Comparison of ENCODE assay signal across 8 cellular contexts in the genomic region with DNA sequence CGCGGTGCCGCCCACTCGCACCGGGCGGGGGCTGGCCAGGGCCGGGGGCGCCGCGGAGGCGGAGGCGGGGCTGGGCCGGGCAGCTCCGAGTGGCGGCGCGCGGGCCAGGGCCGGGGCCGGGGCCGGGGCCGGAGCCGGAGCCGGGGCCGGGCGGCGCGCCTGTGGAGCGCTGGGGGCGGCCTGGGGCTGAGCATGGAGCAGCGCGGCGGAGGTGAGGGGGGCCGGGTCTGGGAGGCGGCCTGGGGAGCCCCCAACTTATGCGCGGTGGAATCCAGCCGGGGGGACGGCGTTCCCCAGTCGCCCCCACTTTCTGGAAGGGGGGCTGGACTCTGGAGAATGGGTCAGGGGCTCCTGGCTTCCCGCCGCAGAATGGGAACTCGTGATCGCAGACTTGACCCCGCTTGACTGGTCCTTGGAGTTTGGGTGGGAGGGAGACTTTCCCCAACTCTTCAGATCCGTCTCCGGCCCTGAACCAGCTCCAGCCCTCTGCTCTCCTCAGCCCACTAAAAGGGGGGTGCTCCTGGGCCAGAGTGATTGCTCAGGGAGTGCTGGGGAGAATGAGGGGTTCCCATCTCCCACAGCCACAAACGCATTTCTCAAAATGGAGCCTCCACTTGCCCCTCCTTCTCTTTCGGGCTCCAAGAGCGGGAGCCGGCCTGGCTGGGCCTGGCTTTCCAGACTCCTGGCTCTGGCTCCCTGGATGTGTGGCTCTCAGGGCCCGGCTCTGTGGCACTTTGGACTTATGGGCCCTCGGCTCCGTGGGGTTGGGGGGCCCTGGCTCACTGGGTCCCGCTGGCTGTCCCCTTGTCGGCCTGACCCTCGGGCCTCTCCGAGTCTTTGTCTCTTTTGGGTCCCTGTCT. TPM values are rescaled to one million over a fixed set of nuclear protein-coding genes. Genes with fewer than 3 reads are reported as not detected.
DNase-seq lines count a peak whose midpoint lies in the region; ATAC-seq and TF ChIP-seq lines count a peak whose summit lies in the region.

A gene with protein sequence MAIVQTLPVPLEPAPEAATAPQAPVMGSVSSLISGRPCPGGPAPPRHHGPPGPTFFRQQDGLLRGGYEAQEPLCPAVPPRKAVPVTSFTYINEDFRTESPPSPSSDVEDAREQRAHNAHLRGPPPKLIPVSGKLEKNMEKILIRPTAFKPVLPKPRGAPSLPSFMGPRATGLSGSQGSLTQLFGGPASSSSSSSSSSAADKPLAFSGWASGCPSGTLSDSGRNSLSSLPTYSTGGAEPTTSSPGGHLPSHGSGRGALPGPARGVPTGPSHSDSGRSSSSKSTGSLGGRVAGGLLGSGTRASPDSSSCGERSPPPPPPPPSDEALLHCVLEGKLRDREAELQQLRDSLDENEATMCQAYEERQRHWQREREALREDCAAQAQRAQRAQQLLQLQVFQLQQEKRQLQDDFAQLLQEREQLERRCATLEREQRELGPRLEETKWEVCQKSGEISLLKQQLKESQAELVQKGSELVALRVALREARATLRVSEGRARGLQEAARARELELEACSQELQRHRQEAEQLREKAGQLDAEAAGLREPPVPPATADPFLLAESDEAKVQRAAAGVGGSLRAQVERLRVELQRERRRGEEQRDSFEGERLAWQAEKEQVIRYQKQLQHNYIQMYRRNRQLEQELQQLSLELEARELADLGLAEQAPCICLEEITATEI (plus strand): TSS at position 67 of the 860 bp plus-strand sequence. CDS start 2,731 bp downstream, outside the sequence.

- H3K4me2 ChIP-seq in Karpas-422 (ENCODE audit: low read depth, low read length, poor library complexity, severe bottlenecking) (peak within 1 kb of the TSS; percentile 89), smooth muscle cell (peak within 1 kb of the TSS; percentile 93)

- H2AFZ ChIP-seq in Karpas-422 (ENCODE audit: low read length) (peak within 1 kb of the TSS; percentile 12; the same call in 1 of the 2 replicates), smooth muscle cell (ENCODE audit: low read depth) (peak within 1 kb of the TSS; percentile 71)

- H3K27me3 ChIP-seq in Karpas-422 (ENCODE audit: low read length): no peaks in the 10 kb centered on the region
- H3K27me3 ChIP-seq in smooth muscle cell (ENCODE audit: low read depth): no peaks in the 10 kb centered on the region

- H3F3A ChIP-seq in smooth muscle cell (ENCODE audit: low read depth): peaks cover 18% of the 10 kb centered on the region

- H3K4me1 ChIP-seq in Karpas-422 (ENCODE audit: low read length) (peaks cover 21% of the 10 kb centered on the region), smooth muscle cell (ENCODE audit: low read depth) (peaks cover 27% of the 10 kb centered on the region)

- in situ Hi-C loops in T47D (cut with HindIII; ENCODE audit: low pct_unique_long_range_greater_than_20kb, low sequenced_read_pairs): no loop called here

- peaks cover 12% of the 10 kb centered on the region for H3K79me2 ChIP-seq in Karpas-422 (ENCODE audit: low read length)
- peaks cover 40% of the 10 kb centered on the region for H3K79me2 ChIP-seq in smooth muscle cell (ENCODE audit: low read depth)

- peak; percentile 41 for DNase-seq in EH (ENCODE audit: low read depth)
- no peak for DNase-seq in Karpas-422
- DNase-seq in T47D (ENCODE audit: low read depth in 1 of 2, low spot score in 1 of 2): peak; percentile 39 to 68
- DNase-seq in islet precursor cell: peak; percentile 71
- peak; percentile 51 for DNase-seq in smooth muscle cell (lab: John Stamatoyannopoulos, UW; ENCODE audit: unreplicated experiment)
- no peak for DNase-seq in kidney tubule cell (ENCODE audit: low spot score)

- H3K4me3 ChIP-seq in Karpas-422 (ENCODE audit: low read length) (peak within 1 kb of the TSS; percentile 94), smooth muscle cell (peak within 1 kb of the TSS; percentile 81)

- H4K20me1 ChIP-seq in Karpas-422 (ENCODE audit: insufficient read depth, low read depth, low read length) (no peaks in the 10 kb centered on the region), smooth muscle cell (ENCODE audit: low read depth) (peaks cover 35% of the 10 kb centered on the region)

- no peak for ATAC-seq in HG03378 (IDR thresholded peaks at IDR 0.05; ENCODE audit: unreplicated experiment)
- no peak for ATAC-seq in activated CD4-positive, CD25-positive, alpha-beta regulatory T cell treated with anti-CD3 and anti-CD28 coated beads, Interleukin-2, amount 50 U/mL, for 24 hours

- H3K27ac ChIP-seq in Karpas-422 (ENCODE audit: low read length) (peak within 1 kb of the TSS; percentile 82), smooth muscle cell (ENCODE audit: low read depth) (peak within 1 kb of the TSS; percentile 97)

- no peak for TF ChIP-seq CTCF in smooth muscle cell (IDR thresholded peaks at IDR 0.05; ENCODE audit: borderline replicate concordance, insufficient read depth, poor library complexity, severe bottlenecking)

- H3K9me2 ChIP-seq in Karpas-422 (replicated peaks; ENCODE audit: insufficient read depth, low read length): no peaks in the 10 kb centered on the region

- H3K9me3 ChIP-seq in Karpas-422 (ENCODE audit: low read length) (no peaks in the 10 kb centered on the region), smooth muscle cell (replicated peaks; ENCODE audit: low read depth) (no peaks in the 10 kb centered on the region)

- H3K9ac ChIP-seq in Karpas-422 (ENCODE audit: low read length) (peak within 1 kb of the TSS; percentile 93), smooth muscle cell (ENCODE audit: low read depth) (peak within 1 kb of the TSS; percentile 98)

- 6% methylated on average over 18 of the region's 59 CpGs for WGBS in smooth muscle cell (ENCODE audit: low lambda C conversion rate)

- H3K36me3 ChIP-seq in Karpas-422 (ENCODE audit: insufficient read depth, low read length): 0 out of 2 replicates have a peak, but pooled peaks cover 3% of the 10 kb centered on the region
- H3K36me3 ChIP-seq in smooth muscle cell (ENCODE audit: low read depth): no peaks in the 10 kb centered on the region

RNA-seq across cellular contexts. Expression of the gene that starts here (rescaled TPM):
- total RNA-seq in Karpas-422 (2014; rRNA removed; shearing (Covaris generic); ENCODE audit: low replicate concordance): 11.3 and 23.9 TPM in 2 replicates
- total RNA-seq in smooth muscle cell: 54.9 and 57.9 TPM in 2 replicates
- polyA plus RNA-seq in smooth muscle cell: 96.2 and 103 TPM in 2 replicates

Comparison
In these comparisons a context has a peak if more than half of its experiments do, and no peak if none do; other contexts are left out.
1. DNase-seq: peak in EH (single experiment), T47D (2 of 2), islet precursor cell (single experiment) and smooth muscle cell (single experiment); none in Karpas-422 (single experiment) and kidney tubule cell (single experiment).